2 cellular contexts compared by ENCODE assay signal in genomic region chr1:209657918-209658317, GRCh38.
TF ChIP-seq lines count a peak whose summit lies in the region.

No MANE protein-coding gene starts in this region.

TF ChIP-seq in HCT116, 20 proteins besides CTCF, POLR2A, EP300 and RAD21:
- TF ChIP-seq JUND (IDR thresholded peaks at IDR 0.05) (no peak), CEBPB (IDR thresholded peaks at IDR 0.05; ENCODE audit: low read depth) (no peak), EZH2phosphoT487 (IDR thresholded peaks at IDR 0.05; ENCODE audit: borderline replicate concordance) (no peak), CBX3 (IDR thresholded peaks at IDR 0.05; ENCODE audit: low read depth) (no peak), EZH2 (IDR thresholded peaks at IDR 0.05) (no peak), SIN3A (IDR thresholded peaks at IDR 0.05; ENCODE audit: low read depth) (no peak), YY1 (IDR thresholded peaks at IDR 0.05; ENCODE audit: extremely low read depth, insufficient replicate concordance, low read depth, low read length) (no peak)

TF ChIP-seq in endothelial cell of umbilical vein, 7 proteins besides CTCF, POLR2A, EP300 and RAD21:
- no peak for TF ChIP-seq MYC (IDR thresholded peaks at IDR 0.05; ENCODE audit: low read depth, low read length)
- no peak for TF ChIP-seq POLR2AphosphoS5 (IDR thresholded peaks at IDR 0.05; ENCODE audit: insufficient read depth, low read depth, low read length)
- TF ChIP-seq GATA2 (IDR thresholded peaks at IDR 0.05; ENCODE audit: insufficient read depth, insufficient read length, low read depth, low read length), result no peak
- TF ChIP-seq MAX (IDR thresholded peaks at IDR 0.05; ENCODE audit: insufficient read depth, insufficient read length), result no peak
- TF ChIP-seq EZH2 (IDR thresholded peaks at IDR 0.05; ENCODE audit: borderline replicate concordance, low read depth, low read length, severe bottlenecking), result no peak
- no peak for TF ChIP-seq JUN (IDR thresholded peaks at IDR 0.05; ENCODE audit: borderline replicate concordance, insufficient read depth, insufficient read length, low read depth)
- TF ChIP-seq FOS (IDR thresholded peaks at IDR 0.05; ENCODE audit: borderline replicate concordance, insufficient read depth, low read length), result no peak
TF ChIP-seq in endothelial cell of umbilical vein: peak in this region for 0.
